Comparison of ENCODE assay signal across 8 cellular contexts in the genomic region with DNA sequence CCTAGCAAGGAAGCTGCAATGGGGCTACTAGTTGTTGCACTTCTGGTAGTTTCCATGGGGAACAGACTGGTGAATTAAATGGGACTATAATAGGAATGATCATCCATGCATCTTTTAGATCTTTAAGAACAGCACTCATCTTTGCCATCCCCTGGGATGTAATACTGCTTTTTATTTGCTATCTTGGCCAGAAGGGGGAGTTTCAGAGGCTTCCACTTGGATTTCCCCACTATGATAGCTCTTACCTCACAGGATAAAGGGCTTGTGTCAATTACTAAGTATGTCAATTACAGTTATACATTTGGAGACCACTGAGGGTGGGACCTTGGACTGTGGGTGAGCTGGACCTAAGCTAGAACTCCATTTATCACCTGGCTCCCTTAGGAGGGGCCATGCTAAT.
DNase-seq lines count a peak whose midpoint lies in the region; ATAC-seq, FAIRE-seq and TF ChIP-seq lines count a peak whose summit lies in the region.
"Not testable (repeated sequence)": the region's sequence is repeated elsewhere in the genome, so short reads cannot be mapped to it uniquely, and the experiment has no call there.

No MANE protein-coding gene starts in this region.

- not testable (repeated sequence) for H2BK15ac ChIP-seq in H1 (ENCODE audit: low read length)

- not testable (repeated sequence) for H3K23me2 ChIP-seq in H1 (ENCODE audit: low read depth, low read length)

- H4K5ac ChIP-seq in H1 (ENCODE audit: insufficient read length, low read depth, low read length), result not testable (repeated sequence)

- H2AK5ac ChIP-seq in H1 (ENCODE audit: low read depth, low read length), result not testable (repeated sequence)

- not testable (repeated sequence) for H3K18ac ChIP-seq in H1 (ENCODE audit: extremely low read depth, low read length)

- not testable (repeated sequence) for H3K36me3 Mint-ChIP-seq in activated CD8-positive, alpha-beta T cell treated with anti-CD3 and anti-CD28 coated beads for 36 hours (ENCODE audit: low read depth)

- BruUV-seq in A673 (replicated peaks; lab: Mats Ljungman, UMichigan); OCI-LY7 (replicated peaks; lab: Mats Ljungman, UMichigan): not testable (repeated sequence)

- H3K27me3 Mint-ChIP-seq in activated CD8-positive, alpha-beta T cell treated with anti-CD3 and anti-CD28 coated beads for 36 hours, result not testable (repeated sequence)

- not testable (repeated sequence) for H3K23ac ChIP-seq in H1 (ENCODE audit: insufficient read length)

- not testable (repeated sequence) for H3K9me3 Mint-ChIP-seq in activated CD8-positive, alpha-beta T cell treated with anti-CD3 and anti-CD28 coated beads for 36 hours

- not testable (repeated sequence) for H3K4me1 Mint-ChIP-seq in activated CD8-positive, alpha-beta T cell treated with anti-CD3 and anti-CD28 coated beads for 36 hours (ENCODE audit: low read depth)

- H2AFZ ChIP-seq in OCI-LY7 (ENCODE audit: low read length); H1 (ENCODE audit: low read length): not testable (repeated sequence)

- peak; percentile 94 for FAIRE-seq in H1 (lab: Jason Lieb, UNC)

- H4K8ac ChIP-seq in H1 (ENCODE audit: extremely low read depth, insufficient read depth, low read length), result not testable (repeated sequence)

- H4K91ac ChIP-seq in H1 (replicated peaks; ENCODE audit: insufficient read length, low read length), result not testable (repeated sequence)

- H3K4me3 ChIP-seq in A673 (ENCODE audit: low read depth, low read length, poor library complexity, severe bottlenecking); OCI-LY7 (ENCODE audit: low read depth, low read length, poor library complexity, severe bottlenecking); H1 (ENCODE audit: extremely low read depth in 1 of 4, insufficient read depth in 2 of 4, low read depth in 3 of 4, low read length in 4 of 4); left ventricle myocardium inferior; retinal pigment epithelial cell (ENCODE audit: low read length): not testable (repeated sequence)

- H2BK120ac ChIP-seq in H1 (replicated peaks; ENCODE audit: low read depth, low read length), result not testable (repeated sequence)

- H4K20me1 ChIP-seq in OCI-LY7 (ENCODE audit: insufficient read depth, low read length); H1 (replicated peaks in 1 of 2; ENCODE audit: control insufficient read depth in 1 of 2, insufficient read depth in 2 of 2, low read length in 2 of 2): not testable (repeated sequence)

- H3K4me2 ChIP-seq in OCI-LY7 (ENCODE audit: low read length); H1 (ENCODE audit: insufficient read depth in 1 of 2, low read depth in 2 of 2, low read length in 2 of 2): not testable (repeated sequence)

- not testable (repeated sequence) for H3K27ac ChIP-seq in A673 (ENCODE audit: low read depth, low read length, poor library complexity, severe bottlenecking); OCI-LY7 (ENCODE audit: low read depth, low read length, poor library complexity, severe bottlenecking); H1 (ENCODE audit: low read depth, low read length); left ventricle myocardium inferior (replicated peaks)

- ATAC-seq in activated CD8-positive, alpha-beta T cell treated with anti-CD3 and anti-CD28 coated beads for 36 hours, result peak; percentile 39

- POLR2A ChIA-PET in A673 (lab: Charles Lee; ENCODE audit: low non-redundant PET); OCI-LY7 (lab: Charles Lee); activated CD8-positive, alpha-beta T cell treated with anti-CD3 and anti-CD28 coated beads for 36 hours (lab: Charles Lee); H1 (lab: Charles Lee; ENCODE audit: partially characterized antibody): not testable (repeated sequence)

- not testable (repeated sequence) for H3K14ac ChIP-seq in H1 (ENCODE audit: insufficient read length)

- H3K27ac Mint-ChIP-seq in activated CD8-positive, alpha-beta T cell treated with anti-CD3 and anti-CD28 coated beads for 36 hours, result not testable (repeated sequence)

- not testable (repeated sequence) for H3K4ac ChIP-seq in H1 (replicated peaks; ENCODE audit: insufficient read length, low read depth, low read length)

- H3K56ac ChIP-seq in H1 (replicated peaks; ENCODE audit: insufficient read length, low read depth, low read length), result not testable (repeated sequence)

- TF ChIP-seq EP300 in H1 (IDR thresholded peaks at IDR 0.05; ENCODE audit: borderline replicate concordance in 1 of 2, low read depth in 2 of 2, low read length in 2 of 2), result not testable (repeated sequence)

- not testable (repeated sequence) for H3K79me1 ChIP-seq in H1 (ENCODE audit: low read depth, low read length)

- H3K9me2 ChIP-seq in OCI-LY7 (ENCODE audit: insufficient read depth, low read length), result not testable (repeated sequence)

- H2BK5ac ChIP-seq in H1 (ENCODE audit: low read depth, low read length), result not testable (repeated sequence)

- TF ChIP-seq CTCF in A673 (conservative IDR thresholded peaks at IDR 0.05; ENCODE audit: low read depth, low read length) (0 out of 2 replicates have a peak, but pooled peaks have one; percentile 10), OCI-LY7 (conservative IDR thresholded peaks at IDR 0.05; ENCODE audit: low read length) (peak; percentile 53), left ventricle myocardium inferior (IDR thresholded peaks at IDR 0.05; ENCODE audit: borderline replicate concordance) (peak; percentile 10), retinal pigment epithelial cell (conservative IDR thresholded peaks at IDR 0.05; ENCODE audit: low read depth, low read length) (peak; percentile 28)
- not testable (repeated sequence) for TF ChIP-seq CTCF in activated CD8-positive, alpha-beta T cell treated with anti-CD3 and anti-CD28 coated beads for 36 hours (IDR thresholded peaks at IDR 0.05); H1 (IDR thresholded peaks at IDR 0.05; ENCODE audit: control extremely low read depth in 1 of 3, insufficient read depth in 1 of 3, low read depth in 1 of 3, low read length in 3 of 3)

- not testable (repeated sequence) for H3K9ac ChIP-seq in H1 (replicated peaks in 1 of 4; ENCODE audit: extremely low read depth in 1 of 4, low read depth in 3 of 4, low read length in 3 of 4)

- not testable (repeated sequence) for H3K27me3 ChIP-seq in A673 (replicated peaks; ENCODE audit: insufficient read depth, low read depth, low read length, poor library complexity); H1 (replicated peaks in 1 of 4; ENCODE audit: control insufficient read depth in 3 of 4, extremely low read depth in 1 of 4, insufficient read depth in 3 of 4, low read length in 3 of 4)
- H3K27me3 ChIP-seq in left ventricle myocardium inferior (ENCODE audit: low read depth), result peaks cover 11% of the 10 kb centered on the region

- TF ChIP-seq RAD21 in H1 (IDR thresholded peaks at IDR 0.05 in 1 of 2, conservative IDR thresholded peaks at IDR 0.05 in 1 of 2; ENCODE audit: low read depth in 2 of 2, low read length in 2 of 2), result not testable (repeated sequence)

- H2BK12ac ChIP-seq in H1 (ENCODE audit: low read depth, low read length), result not testable (repeated sequence)

- DNase-seq in A673 (ENCODE audit: low spot score); activated CD8-positive, alpha-beta T cell treated with anti-CD3 and anti-CD28 coated beads for 36 hours; H1 (ENCODE audit: low read depth in 1 of 2, low spot score in 2 of 2); left ventricle myocardium inferior; retinal pigment epithelial cell (ENCODE audit: low read depth): not testable (repeated sequence)
- DNase-seq in EH (ENCODE audit: low read depth) (peak; percentile 18), HCEC 1CT (peak; percentile 1), OCI-LY7 (ENCODE audit: low spot score) (peak; percentile 16)

- CTCF ChIA-PET in A673 (lab: Charles Lee); OCI-LY7 (lab: Charles Lee; ENCODE audit: unreplicated experiment); activated CD8-positive, alpha-beta T cell treated with anti-CD3 and anti-CD28 coated beads for 36 hours (lab: Charles Lee): not testable (repeated sequence)
- CTCF ChIA-PET in H1 (lab: Charles Lee; ENCODE audit: partially characterized antibody), result interaction anchor here (1.0 kb wide), 1 partner anchor 126 kb away, joined by 3 read pairs; no protein-coding TSS in a partner anchor

- TF ChIP-seq POLR2A in H1 (IDR thresholded peaks at IDR 0.05; ENCODE audit: control extremely low read depth in 1 of 2, low read depth in 2 of 2, low read length in 2 of 2), result not testable (repeated sequence)

- H3K4me1 ChIP-seq in A673 (ENCODE audit: insufficient read depth, low read length, poor library complexity, severe bottlenecking); OCI-LY7 (ENCODE audit: insufficient read depth, low read length, poor library complexity, severe bottlenecking); H1 (replicated peaks in 1 of 4; ENCODE audit: control insufficient read depth in 3 of 4, insufficient read depth in 4 of 4, low read length in 3 of 4); left ventricle myocardium inferior: not testable (repeated sequence)

- not testable (repeated sequence) for H2BK20ac ChIP-seq in H1 (ENCODE audit: low read length)

- intact Hi-C loops in A673 (cut with micrococcal nuclease; ENCODE audit: unreplicated experiment); OCI-LY7 (cut with micrococcal nuclease; ENCODE audit: unreplicated experiment); activated CD8-positive, alpha-beta T cell treated with anti-CD3 and anti-CD28 coated beads for 36 hours (cut with micrococcal nuclease); left ventricle myocardium inferior (cut with micrococcal nuclease): not testable (repeated sequence)

- H3K36me3 ChIP-seq in A673 (ENCODE audit: insufficient read depth, low read length, poor library complexity, severe bottlenecking); OCI-LY7 (ENCODE audit: insufficient read depth, low read length); H1 (ENCODE audit: control insufficient read depth in 2 of 4, insufficient read depth in 4 of 4, low read length in 3 of 4); left ventricle myocardium inferior: not testable (repeated sequence)

- not testable (repeated sequence) for H3K79me2 ChIP-seq in OCI-LY7 (ENCODE audit: insufficient read depth, low read depth, low read length); H1 (ENCODE audit: control insufficient read depth in 1 of 2, insufficient read depth in 2 of 2, low read length in 2 of 2)

- H3K9me3 ChIP-seq in A673 (ENCODE audit: low read depth, low read length, poor library complexity, severe bottlenecking); OCI-LY7 (ENCODE audit: low read length); H1 (ENCODE audit: insufficient read depth in 2 of 2, low read depth in 1 of 2, low read length in 1 of 2); left ventricle myocardium inferior (replicated peaks): not testable (repeated sequence)

- H3K4me3 Mint-ChIP-seq in activated CD8-positive, alpha-beta T cell treated with anti-CD3 and anti-CD28 coated beads for 36 hours, result not testable (repeated sequence)
